1 cellular context compared by ENCODE assay signal in the genomic region with DNA sequence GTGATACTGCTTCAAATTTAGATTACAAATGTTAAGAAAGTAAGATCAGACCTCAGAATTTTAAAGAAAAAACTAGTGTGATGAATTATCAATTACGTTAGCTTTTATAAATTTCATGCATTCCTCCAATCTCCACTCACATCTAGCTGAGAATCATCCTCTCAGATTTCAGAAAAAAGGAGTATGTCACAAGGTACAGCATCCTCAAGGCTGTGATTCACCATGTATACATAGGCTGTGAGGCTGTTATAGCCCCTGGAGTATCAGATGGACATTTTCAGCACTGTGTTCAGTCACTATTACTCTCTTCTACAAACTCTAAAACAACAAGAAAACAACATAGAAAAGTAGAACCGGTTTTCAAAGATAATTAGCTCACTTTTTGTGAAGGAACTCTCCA.
TF ChIP-seq lines count a peak whose summit lies in the region.

No MANE protein-coding gene starts in this region.

TF ChIP-seq in WTC11, 78 proteins besides CTCF, POLR2A, EP300 and RAD21 (continued from another document):
- TF ChIP-seq, protein P1, sequence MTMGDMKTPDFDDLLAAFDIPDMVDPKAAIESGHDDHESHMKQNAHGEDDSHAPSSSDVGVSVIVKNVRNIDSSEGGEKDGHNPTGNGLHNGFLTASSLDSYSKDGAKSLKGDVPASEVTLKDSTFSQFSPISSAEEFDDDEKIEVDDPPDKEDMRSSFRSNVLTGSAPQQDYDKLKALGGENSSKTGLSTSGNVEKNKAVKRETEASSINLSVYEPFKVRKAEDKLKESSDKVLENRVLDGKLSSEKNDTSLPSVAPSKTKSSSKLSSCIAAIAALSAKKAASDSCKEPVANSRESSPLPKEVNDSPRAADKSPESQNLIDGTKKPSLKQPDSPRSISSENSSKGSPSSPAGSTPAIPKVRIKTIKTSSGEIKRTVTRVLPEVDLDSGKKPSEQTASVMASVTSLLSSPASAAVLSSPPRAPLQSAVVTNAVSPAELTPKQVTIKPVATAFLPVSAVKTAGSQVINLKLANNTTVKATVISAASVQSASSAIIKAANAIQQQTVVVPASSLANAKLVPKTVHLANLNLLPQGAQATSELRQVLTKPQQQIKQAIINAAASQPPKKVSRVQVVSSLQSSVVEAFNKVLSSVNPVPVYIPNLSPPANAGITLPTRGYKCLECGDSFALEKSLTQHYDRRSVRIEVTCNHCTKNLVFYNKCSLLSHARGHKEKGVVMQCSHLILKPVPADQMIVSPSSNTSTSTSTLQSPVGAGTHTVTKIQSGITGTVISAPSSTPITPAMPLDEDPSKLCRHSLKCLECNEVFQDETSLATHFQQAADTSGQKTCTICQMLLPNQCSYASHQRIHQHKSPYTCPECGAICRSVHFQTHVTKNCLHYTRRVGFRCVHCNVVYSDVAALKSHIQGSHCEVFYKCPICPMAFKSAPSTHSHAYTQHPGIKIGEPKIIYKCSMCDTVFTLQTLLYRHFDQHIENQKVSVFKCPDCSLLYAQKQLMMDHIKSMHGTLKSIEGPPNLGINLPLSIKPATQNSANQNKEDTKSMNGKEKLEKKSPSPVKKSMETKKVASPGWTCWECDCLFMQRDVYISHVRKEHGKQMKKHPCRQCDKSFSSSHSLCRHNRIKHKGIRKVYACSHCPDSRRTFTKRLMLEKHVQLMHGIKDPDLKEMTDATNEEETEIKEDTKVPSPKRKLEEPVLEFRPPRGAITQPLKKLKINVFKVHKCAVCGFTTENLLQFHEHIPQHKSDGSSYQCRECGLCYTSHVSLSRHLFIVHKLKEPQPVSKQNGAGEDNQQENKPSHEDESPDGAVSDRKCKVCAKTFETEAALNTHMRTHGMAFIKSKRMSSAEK (CRISPR knock-in tag; IDR thresholded peaks at IDR 0.05; ENCODE audit: borderline replicate concordance) = no peak
- no peak for TF ChIP-seq ZNF671 (CRISPR knock-in tag; IDR thresholded peaks at IDR 0.05)
- TF ChIP-seq, protein P2, sequence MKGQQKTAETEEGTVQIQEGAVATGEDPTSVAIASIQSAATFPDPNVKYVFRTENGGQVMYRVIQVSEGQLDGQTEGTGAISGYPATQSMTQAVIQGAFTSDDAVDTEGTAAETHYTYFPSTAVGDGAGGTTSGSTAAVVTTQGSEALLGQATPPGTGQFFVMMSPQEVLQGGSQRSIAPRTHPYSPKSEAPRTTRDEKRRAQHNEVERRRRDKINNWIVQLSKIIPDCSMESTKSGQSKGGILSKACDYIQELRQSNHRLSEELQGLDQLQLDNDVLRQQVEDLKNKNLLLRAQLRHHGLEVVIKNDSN (CRISPR knock-in tag; IDR thresholded peaks at IDR 0.05) = no peak
- TF ChIP-seq, protein P3, sequence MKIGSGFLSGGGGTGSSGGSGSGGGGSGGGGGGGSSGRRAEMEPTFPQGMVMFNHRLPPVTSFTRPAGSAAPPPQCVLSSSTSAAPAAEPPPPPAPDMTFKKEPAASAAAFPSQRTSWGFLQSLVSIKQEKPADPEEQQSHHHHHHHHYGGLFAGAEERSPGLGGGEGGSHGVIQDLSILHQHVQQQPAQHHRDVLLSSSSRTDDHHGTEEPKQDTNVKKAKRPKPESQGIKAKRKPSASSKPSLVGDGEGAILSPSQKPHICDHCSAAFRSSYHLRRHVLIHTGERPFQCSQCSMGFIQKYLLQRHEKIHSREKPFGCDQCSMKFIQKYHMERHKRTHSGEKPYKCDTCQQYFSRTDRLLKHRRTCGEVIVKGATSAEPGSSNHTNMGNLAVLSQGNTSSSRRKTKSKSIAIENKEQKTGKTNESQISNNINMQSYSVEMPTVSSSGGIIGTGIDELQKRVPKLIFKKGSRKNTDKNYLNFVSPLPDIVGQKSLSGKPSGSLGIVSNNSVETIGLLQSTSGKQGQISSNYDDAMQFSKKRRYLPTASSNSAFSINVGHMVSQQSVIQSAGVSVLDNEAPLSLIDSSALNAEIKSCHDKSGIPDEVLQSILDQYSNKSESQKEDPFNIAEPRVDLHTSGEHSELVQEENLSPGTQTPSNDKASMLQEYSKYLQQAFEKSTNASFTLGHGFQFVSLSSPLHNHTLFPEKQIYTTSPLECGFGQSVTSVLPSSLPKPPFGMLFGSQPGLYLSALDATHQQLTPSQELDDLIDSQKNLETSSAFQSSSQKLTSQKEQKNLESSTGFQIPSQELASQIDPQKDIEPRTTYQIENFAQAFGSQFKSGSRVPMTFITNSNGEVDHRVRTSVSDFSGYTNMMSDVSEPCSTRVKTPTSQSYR (CRISPR knock-in tag; IDR thresholded peaks at IDR 0.05) = no peak
- TF ChIP-seq PRRX2 (CRISPR knock-in tag; IDR thresholded peaks at IDR 0.05) = no peak
- TF ChIP-seq ZNF317 (CRISPR knock-in tag; IDR thresholded peaks at IDR 0.05; ENCODE audit: borderline replicate concordance, low read depth) = no peak
TF ChIP-seq in WTC11: peak in this region for 0.
